11 cellular contexts compared by ENCODE assay signal in genomic region chr5:172733974-172734346, GRCh38. TPM values are rescaled to one million over a fixed set of nuclear protein-coding genes. Genes with fewer than 3 reads are reported as not detected.
DNase-seq lines count a peak whose midpoint lies in the region; ATAC-seq and TF ChIP-seq lines count a peak whose summit lies in the region.
"Had no signal": no experiment of that assay in that cellular context is flagged by ENCODE, and none has a peak within 500 bp of the region (broad histone marks: within the 10 kb centered on the region; RNA-seq: fewer than 3 reads in every experiment).

No MANE protein-coding gene starts in this region.

- H3K9me3 ChIP-seq in colonic mucosa: no peaks in the 10 kb centered on the region
- no peaks in the 10 kb centered on the region for H3K9me3 ChIP-seq in lung (ENCODE audit: control insufficient read depth in 2 of 2, insufficient read depth in 1 of 2, low read length in 1 of 2)
- H3K9me3 ChIP-seq in subcutaneous abdominal adipose tissue (ENCODE audit: control insufficient read depth in 5 of 5, low read length in 5 of 5): no peaks in the 10 kb centered on the region
- H3K9me3 ChIP-seq: mucosa of descending colon had no signal

- no peaks in the 10 kb centered on the region for H3K27me3 ChIP-seq in colonic mucosa
- H3K27me3 ChIP-seq in lung (ENCODE audit: control insufficient read depth, insufficient read depth): no peaks in the 10 kb centered on the region
- no peaks in the 10 kb centered on the region for H3K27me3 ChIP-seq in subcutaneous abdominal adipose tissue (ENCODE audit: control insufficient read depth in 5 of 5, insufficient read depth in 4 of 5, low read length in 5 of 5)

- intact Hi-C loops in colonic mucosa (cut with DNase I): no loop called here

- no peak for ATAC-seq in lung (ENCODE audit: insufficient read depth, low FRiP score)
- ATAC-seq in HG02571 (IDR thresholded peaks at IDR 0.05; ENCODE audit: unreplicated experiment): no peak

- 33 to 41% methylated on average over 4 of the region's 4 CpGs for WGBS in lung, 2 donors

- TF ChIP-seq CTCF in colonic mucosa (IDR thresholded peaks at IDR 0.05): no peak
- TF ChIP-seq CTCF in lung (IDR thresholded peaks at IDR 0.05; ENCODE audit: control extremely low read depth, extremely low read depth): no peak

- H3K4me3 ChIP-seq in colonic mucosa (no peak overlapping the region), lung (no peak overlapping the region), subcutaneous abdominal adipose tissue (ENCODE audit: low read depth in 1 of 5, low read length in 5 of 5) (peak overlapping the region in 3 of 5 donors; percentile 34 to 45 (median 36))
- H3K4me3 ChIP-seq: mucosa of descending colon had no signal

- H3K27ac ChIP-seq in colonic mucosa: peak overlapping the region; percentile 87
- H3K27ac ChIP-seq in lung (ENCODE audit: low read depth in 1 of 2, low read length in 1 of 2): peak overlapping the region; percentile 88 to 97
- peak overlapping the region; percentile 100 for H3K27ac ChIP-seq in subcutaneous abdominal adipose tissue (ENCODE audit: low read depth, low read length)

- H3K4me1 ChIP-seq in colonic mucosa (no peaks in the 10 kb centered on the region), lung (ENCODE audit: control insufficient read depth in 2 of 2, insufficient read depth in 2 of 2, low read length in 2 of 2) (peaks cover 8 to 14% of the 10 kb centered on the region in 2 donors), subcutaneous abdominal adipose tissue (ENCODE audit: control insufficient read depth in 5 of 5, insufficient read depth in 5 of 5, low read length in 5 of 5) (peaks cover 11 to 31% (median 30%) of the 10 kb centered on the region in 5 donors)

- H3K36me3 ChIP-seq in colonic mucosa (no peaks in the 10 kb centered on the region), lung (ENCODE audit: control insufficient read depth in 2 of 2, insufficient read depth in 2 of 2, low read length in 2 of 2) (no peaks in the 10 kb centered on the region), subcutaneous abdominal adipose tissue (ENCODE audit: control insufficient read depth in 5 of 5, insufficient read depth in 5 of 5, low read length in 5 of 5) (no peaks in the 10 kb centered on the region)

- peak; percentile 33 for DNase-seq in HPDE6-E6E7 (ENCODE audit: extremely low spot score)
- no peak for DNase-seq in colonic mucosa
- no peak for DNase-seq in lung (ENCODE audit: low spot score)
- no peak for DNase-seq in NCI-H1436 (lab: John Stamatoyannopoulos, UW)
- no peak for DNase-seq in CD1c-positive myeloid dendritic cell (ENCODE audit: extremely low spot score)
- no peak for DNase-seq in dermis blood vessel endothelial cell
- DNase-seq: CD4-positive, alpha-beta memory T cell; NCI-H1694 had no signal

- H3K9ac ChIP-seq in colonic mucosa (ENCODE audit: low read depth in 2 of 2, low read length in 2 of 2) (peak overlapping the region; percentile 42 to 63), subcutaneous abdominal adipose tissue (ENCODE audit: low read length in 5 of 5) (peak overlapping the region in 4 of 5 donors; percentile 46 to 66 (median 64))

RNA-seq across cellular contexts. Expression of gene DUSP1, which starts 37.0 kb away (rescaled TPM):
- total RNA-seq in colonic mucosa (100 to 1,000 TPM in 1 of 2 donors, 10 to 100 TPM in 1; 61.7 to 102 TPM), lung (100 to 1,000 TPM; 310 to 377 TPM), dermis blood vessel endothelial cell (105 and 303 TPM in 2 replicates)
- 1,000 to 10,000 TPM in 1 of 2 donors, 100 to 1,000 TPM in 1; 138 to 1,153 TPM for polyA plus RNA-seq in lung

Comparison
In these comparisons a context has a peak if more than half of its experiments do, and no peak if none do; other contexts are left out.
1. H3K4me3 ChIP-seq: peak in subcutaneous abdominal adipose tissue (3 of 5); none in colonic mucosa (single experiment) and lung (single experiment).
2. Peak in every context shown above with its lines, with median percentiles within 50 percentile points of each other: H3K27ac ChIP-seq.